ENCODE assay signal across 7 cellular contexts in the genomic region with DNA sequence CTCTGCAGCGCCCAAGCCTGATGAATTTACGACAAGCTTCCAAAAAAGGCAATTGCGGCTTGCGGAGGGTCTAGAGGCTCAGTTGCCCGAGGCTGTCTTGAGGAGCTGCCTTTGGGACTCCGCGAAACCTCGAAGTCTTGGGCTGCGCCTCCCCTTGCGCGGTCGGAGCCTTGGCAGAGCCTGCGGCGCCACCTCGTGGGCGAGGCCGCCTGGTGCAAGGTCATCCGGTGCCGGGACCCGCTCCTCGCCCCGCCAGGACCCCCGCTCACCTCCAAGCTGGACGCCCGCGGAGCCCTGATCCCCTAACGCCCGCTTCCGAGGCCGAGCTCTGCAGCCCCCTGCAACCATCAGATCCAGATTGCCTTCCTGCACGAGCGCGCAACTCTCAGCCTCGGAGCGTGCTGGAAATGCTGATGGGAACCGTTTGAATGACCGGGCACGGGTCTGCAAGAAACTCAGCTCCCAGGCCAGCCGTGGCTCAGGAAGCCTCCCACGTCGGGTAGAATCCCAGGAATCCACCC. TPM values are rescaled to one million over a fixed set of nuclear protein-coding genes. Genes with fewer than 3 reads are reported as not detected.
DNase-seq lines count a peak whose midpoint lies in the region; ATAC-seq and TF ChIP-seq lines count a peak whose summit lies in the region.

No MANE protein-coding gene starts in this region.

- peak overlapping the region; percentile 19 for H3K4me3 ChIP-seq in ectodermal cell (ENCODE audit: insufficient read depth, low read depth, low read length)
- H3K4me3 ChIP-seq in upper lobe of left lung: no peak overlapping the region

- peaks cover under 1% of the 10 kb centered on the region for H3K9me3 Mint-ChIP-seq in mesothelial cell of epicardium

- 3 to 5% methylated on average over 41 of the region's 41 CpGs for WGBS in ectodermal cell, 2 experiments
- 2 to 9% methylated on average over 16 to 38 of the region's 41 CpGs for WGBS in upper lobe of left lung, 2 donors

- H3K27ac Mint-ChIP-seq in mesothelial cell of epicardium: no peak overlapping the region

- H3K4me1 ChIP-seq in ectodermal cell (ENCODE audit: control insufficient read depth, insufficient read depth, low read length) (peaks cover 12% of the 10 kb centered on the region), upper lobe of left lung (peaks cover 0 to 12% (median 7%) of the 10 kb centered on the region in 4 donors)

- peaks cover 21% of the 10 kb centered on the region for H3K4me1 Mint-ChIP-seq in mesothelial cell of epicardium

- H3K27me3 ChIP-seq in ectodermal cell (ENCODE audit: control insufficient read depth, insufficient read depth, low read length, poor library complexity, severe bottlenecking) (peaks cover 17% of the 10 kb centered on the region), upper lobe of left lung (peaks cover 0 to 9% (median 0%) of the 10 kb centered on the region in 4 donors)

- H3K4me3 Mint-ChIP-seq in mesothelial cell of epicardium: peak overlapping the region; percentile 53

- H3K36me3 ChIP-seq in ectodermal cell (ENCODE audit: control insufficient read depth, insufficient read depth, low read length): no peaks in the 10 kb centered on the region
- H3K36me3 ChIP-seq in upper lobe of left lung: no peaks in the 10 kb centered on the region

- ATAC-seq in HG02678 (IDR thresholded peaks at IDR 0.05; ENCODE audit: unreplicated experiment) (peak; percentile 60), upper lobe of left lung (ENCODE audit: low FRiP score in 2 of 2) (peak in 1 of 2 donors; percentile 86)

- H3K9me3 ChIP-seq in ectodermal cell (ENCODE audit: control insufficient read depth, low read length): no peaks in the 10 kb centered on the region
- H3K9me3 ChIP-seq in upper lobe of left lung: no peaks in the 10 kb centered on the region

- no peak for TF ChIP-seq POLR2A in upper lobe of left lung (IDR thresholded peaks at IDR 0.05)

- DNase-seq in GM10266 (ENCODE audit: extremely low spot score) (peak; percentile 61), T-helper 9 cell (peak; percentile 17), mesothelial cell of epicardium (ENCODE audit: low spot score in 2 of 2, unreplicated experiment in 2 of 2) (peak; percentile 52 to 72), upper lobe of left lung (peak; percentile 40 to 90), NCI-H1092 (lab: John Stamatoyannopoulos, UW) (no peak)

- peaks cover 71% of the 10 kb centered on the region for H3K27me3 Mint-ChIP-seq in mesothelial cell of epicardium (ENCODE audit: low read depth)

- TF ChIP-seq CTCF in GM10266 (IDR thresholded peaks at IDR 0.05; ENCODE audit: control insufficient read depth, insufficient read depth, low read depth, missing control alignments) (peak; percentile 88), mesothelial cell of epicardium (IDR thresholded peaks at IDR 0.05; ENCODE audit: unreplicated experiment) (peak; percentile 82), upper lobe of left lung (IDR thresholded peaks at IDR 0.05) (peak in 5 of 6 experiments; percentile 33 to 75 (median 71))

- no peaks in the 10 kb centered on the region for H3K36me3 Mint-ChIP-seq in mesothelial cell of epicardium

- H3K27ac ChIP-seq in ectodermal cell (ENCODE audit: insufficient read depth, low read depth, low read length, poor library complexity, severe bottlenecking): no peak overlapping the region
- no peak overlapping the region for H3K27ac ChIP-seq in upper lobe of left lung

- no peak for TF ChIP-seq EP300 in upper lobe of left lung (IDR thresholded peaks at IDR 0.05)

RNA-seq across cellular contexts. Expression of a gene that starts 14.9 kb away (rescaled TPM):
- polyA plus RNA-seq in ectodermal cell (2013, experiment 1 of 4): 40.2 TPM
- 44.2 TPM for polyA plus RNA-seq in ectodermal cell (2013, experiment 2 of 4)
- polyA plus RNA-seq in ectodermal cell (2013, experiment 3 of 4): 34.9 TPM
- polyA plus RNA-seq in ectodermal cell (2013, experiment 4 of 4): 37.4 TPM
- 64.9 to 66.9 TPM (median 66.4 TPM) in 3 replicates for total RNA-seq in mesothelial cell of epicardium
- total RNA-seq in upper lobe of left lung: 10 to 100 TPM; 15.0 to 41.2 (median 31.6) TPM

RNA-seq across cellular contexts. Expression of a gene that starts 48.1 kb away (rescaled TPM):
- polyA plus RNA-seq in ectodermal cell (2013, experiment 1 of 4): 69.4 TPM
- 55.6 TPM for polyA plus RNA-seq in ectodermal cell (2013, experiment 2 of 4)
- polyA plus RNA-seq in ectodermal cell (2013, experiment 3 of 4): 57.6 TPM
- polyA plus RNA-seq in ectodermal cell (2013, experiment 4 of 4): 61.5 TPM
- total RNA-seq in mesothelial cell of epicardium: 13.2 to 14.7 TPM (median 14.4 TPM) in 3 replicates
- 1 to 10 TPM in 4 of 6 donors, under 1 TPM in 1, not detected in 1; 0.44 to 3.9 (median 3.3) TPM for total RNA-seq in upper lobe of left lung

RNA-seq across cellular contexts. Expression of a gene that starts 48.5 kb away (rescaled TPM):
- 59.9 TPM for polyA plus RNA-seq in ectodermal cell (2013, experiment 1 of 4)
- 62.4 TPM for polyA plus RNA-seq in ectodermal cell (2013, experiment 2 of 4)
- 49.4 TPM for polyA plus RNA-seq in ectodermal cell (2013, experiment 3 of 4)
- 51.7 TPM for polyA plus RNA-seq in ectodermal cell (2013, experiment 4 of 4)
- total RNA-seq in mesothelial cell of epicardium (36.8 to 43.5 TPM (median 40.9 TPM) in 3 replicates), upper lobe of left lung (10 to 100 TPM in 5 of 6 donors, 1 to 10 TPM in 1; 3.3 to 30.5 (median 22.5) TPM)
